10 cellular contexts compared by ENCODE assay signal in the genomic region with DNA sequence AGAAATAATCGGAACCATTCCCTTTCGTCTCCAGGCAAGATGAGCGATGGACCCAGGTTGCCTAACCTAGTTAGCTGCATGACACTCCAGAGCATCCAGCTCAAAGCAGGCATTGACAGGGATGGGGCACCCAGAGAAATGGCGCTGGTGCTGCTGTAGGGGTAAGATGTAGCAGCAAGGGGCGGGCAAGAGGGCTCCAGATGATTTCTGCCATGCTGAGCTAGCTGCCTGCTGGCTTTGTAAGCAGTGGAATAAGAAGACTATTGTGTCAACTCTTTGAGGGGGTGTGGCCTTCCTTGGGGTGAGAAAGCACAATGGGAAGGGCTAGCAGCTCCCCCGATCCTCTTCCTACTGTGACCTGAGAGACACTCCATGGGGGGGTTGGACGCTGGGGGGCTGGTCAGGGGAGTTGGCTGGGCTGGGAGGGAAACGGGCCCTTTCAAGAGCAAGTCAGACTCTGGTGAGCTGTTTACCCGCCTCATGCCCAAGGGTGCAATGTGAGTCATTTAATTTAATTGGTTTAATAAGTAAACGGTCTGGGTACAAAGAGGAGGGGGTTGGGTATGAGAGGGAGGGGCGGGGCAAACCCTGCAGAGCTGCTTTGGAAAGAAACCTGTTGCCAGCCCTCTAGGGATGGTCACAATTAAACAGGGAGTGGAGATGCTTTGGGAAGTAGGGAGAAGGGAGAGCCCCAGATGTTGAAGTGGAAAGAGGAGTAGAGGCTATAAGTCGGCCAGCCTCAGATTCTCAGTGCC. TPM values are rescaled to one million over a fixed set of nuclear protein-coding genes. Genes with fewer than 3 reads are reported as not detected.
DNase-seq lines count a peak whose midpoint lies in the region; ATAC-seq and TF ChIP-seq lines count a peak whose summit lies in the region.
"Had no signal": no experiment of that assay in that cellular context is flagged by ENCODE, and none has a peak within 500 bp of the region (broad histone marks: within the 10 kb centered on the region; RNA-seq: fewer than 3 reads in every experiment).

No MANE protein-coding gene starts in this region.

- no peak overlapping the region for H3K4me2 ChIP-seq in H9 (ENCODE audit: insufficient read depth, insufficient read length, low read length)

- H2BK5ac ChIP-seq in H9 (ENCODE audit: insufficient read length, low read length): no peak overlapping the region

- H2BK12ac ChIP-seq in H9 (ENCODE audit: insufficient read length, low read depth, low read length): no peak overlapping the region

- no peak for TF ChIP-seq CTCF in H9 (conservative IDR thresholded peaks at IDR 0.05)
- TF ChIP-seq CTCF in prostate gland (IDR thresholded peaks at IDR 0.05): no peak
- TF ChIP-seq CTCF in sigmoid colon (IDR thresholded peaks at IDR 0.05): no peak

- H2BK15ac ChIP-seq in H9 (ENCODE audit: low read depth, low read length): no peak overlapping the region

- H4K5ac ChIP-seq in H9 (ENCODE audit: insufficient read length, low read depth, low read length): no peak overlapping the region

- H3K18ac ChIP-seq in H9 (ENCODE audit: insufficient read length, low read depth, low read length): no peak overlapping the region

- H3K4me1 ChIP-seq in H9 (ENCODE audit: insufficient read depth, low read length) (peaks cover 9% of the 10 kb centered on the region; the same call in 1 of the 2 replicates), prostate gland (replicated peaks) (no peaks in the 10 kb centered on the region), sigmoid colon (no peaks in the 10 kb centered on the region)

- peak overlapping the region; percentile 5 to 33; a peak in 2 of 5 replicates for H3K4me3 Mint-ChIP-seq in H9

- H2AK5ac ChIP-seq in H9 (ENCODE audit: insufficient read length, low read length): no peak overlapping the region

- TF ChIP-seq POLR2A in prostate gland (IDR thresholded peaks at IDR 0.05): no peak
- TF ChIP-seq POLR2A in sigmoid colon (IDR thresholded peaks at IDR 0.05): no peak

- no peak overlapping the region for H3K4ac ChIP-seq in H9 (ENCODE audit: low read depth, low read length)

- no peak for TF ChIP-seq EP300 in sigmoid colon (IDR thresholded peaks at IDR 0.05)

- ATAC-seq in GM18520 (IDR thresholded peaks at IDR 0.05; ENCODE audit: unreplicated experiment) (no peak), HG03469 (IDR thresholded peaks at IDR 0.05; ENCODE audit: unreplicated experiment) (no peak), HG03442 (IDR thresholded peaks at IDR 0.05; ENCODE audit: unreplicated experiment) (no peak)

- H3K27ac ChIP-seq in H9 (ENCODE audit: insufficient read length, low read depth, low read length) (no peak overlapping the region), prostate gland (no peak overlapping the region), sigmoid colon (peak overlapping the region in 1 of 4 donors; percentile 49)

- H3K9me3 Mint-ChIP-seq in H9: peaks cover 24 to 28% of the 10 kb centered on the region in 2 experiments

- H3K27me3 Mint-ChIP-seq in H9 (ENCODE audit: low read depth): no peaks in the 10 kb centered on the region; the same call in none of the 2 replicates

- no peaks in the 10 kb centered on the region for H3K23me2 ChIP-seq in H9 (ENCODE audit: insufficient read length, low read depth, low read length, poor library complexity, severe bottlenecking)

- no peaks in the 10 kb centered on the region for H3K79me1 ChIP-seq in H9 (ENCODE audit: insufficient read depth, low read depth, low read length, poor library complexity, severe bottlenecking)

- H2BK20ac ChIP-seq in H9 (ENCODE audit: low read depth, low read length, poor library complexity, severe bottlenecking): no peak overlapping the region

- H3K36me3 ChIP-seq in prostate gland (no peaks in the 10 kb centered on the region), sigmoid colon (no peaks in the 10 kb centered on the region)

- peaks cover 11 to 28% (median 18%) of the 10 kb centered on the region in 3 experiments for H3K36me3 Mint-ChIP-seq in H9 (ENCODE audit: insufficient read depth in 1 of 3, low read depth in 3 of 3)

- no CpG with 5 or more reads among the region's 12 CpGs for WGBS in H9 (ENCODE audit: extremely low coverage, insufficient read length, low lambda C conversion rate)
- WGBS in prostate gland: 38% methylated on average over 12 of the region's 12 CpGs
- WGBS in sigmoid colon, 2 donors: 15 to 48% methylated on average over 12 of the region's 12 CpGs

- H4K91ac ChIP-seq in H9 (ENCODE audit: insufficient read length, low read depth, low read length): no peak overlapping the region

- intact Hi-C loops in prostate gland (cut with DNase I): no loop called here
- intact Hi-C loops in sigmoid colon (cut with DNase I): no loop called here

- H3K14ac ChIP-seq in H9 (ENCODE audit: insufficient read depth, low read length): no peak overlapping the region

- H3K23ac ChIP-seq in H9 (ENCODE audit: insufficient read length, low read depth, low read length): no peak overlapping the region

- H2BK120ac ChIP-seq in H9 (ENCODE audit: low read depth, low read length, poor library complexity, severe bottlenecking): no peak overlapping the region

- peak; percentile 69 for DNase-seq in H9
- peak; percentile 86 for DNase-seq in NCI-H748 (lab: John Stamatoyannopoulos, UW; ENCODE audit: unreplicated experiment)
- DNase-seq in glomerular visceral epithelial cell (ENCODE audit: extremely low spot score): peak; percentile 34
- DNase-seq in prostate gland (ENCODE audit: low spot score): peak; percentile 58
- no peak for DNase-seq in sigmoid colon
- DNase-seq: amniotic stem cell, T-helper 1 cell had no signal

- H3K27me3 ChIP-seq in H9 (ENCODE audit: insufficient read depth, low read length) (no peaks in the 10 kb centered on the region), prostate gland (replicated peaks; ENCODE audit: insufficient read depth) (no peaks in the 10 kb centered on the region), sigmoid colon (peaks cover 0 to 6% (median 0%) of the 10 kb centered on the region in 3 donors)

- no peak overlapping the region for H3K56ac ChIP-seq in H9 (ENCODE audit: insufficient read length, low read depth, low read length)

- no peaks in the 10 kb centered on the region for H3K79me2 ChIP-seq in H9 (ENCODE audit: insufficient read depth, low read length)

- H4K8ac ChIP-seq in H9 (replicated peaks; ENCODE audit: insufficient read length, low read depth, low read length): no peak overlapping the region

- no peak overlapping the region for H2AFZ ChIP-seq in H9 (ENCODE audit: low read length)

- H3K9me3 ChIP-seq in H9 (ENCODE audit: control insufficient read depth, low read depth, low read length): no peaks in the 10 kb centered on the region
- no peaks in the 10 kb centered on the region for H3K9me3 ChIP-seq in prostate gland
- no peaks in the 10 kb centered on the region for H3K9me3 ChIP-seq in sigmoid colon

- no peak overlapping the region for H3T11ph ChIP-seq in H9 (ENCODE audit: low read length)

- no peaks in the 10 kb centered on the region for H4K20me1 ChIP-seq in H9 (ENCODE audit: control insufficient read depth, insufficient read depth, insufficient read length)

- peak overlapping the region; percentile 68 to 84 (median 70); a peak in 3 of 7 replicates for H3K27ac Mint-ChIP-seq in H9

- H3K9ac ChIP-seq in H9 (ENCODE audit: extremely low read depth, insufficient read length, low read length): no peak overlapping the region

- H3K4me3 ChIP-seq in prostate gland: no peak overlapping the region
- no peak overlapping the region for H3K4me3 ChIP-seq in sigmoid colon

- H3K4me1 Mint-ChIP-seq in H9: peaks cover 29 to 46% of the 10 kb centered on the region in 2 experiments

RNA-seq across cellular contexts. Expression of gene B4GALNT3, which starts 50.5 kb away (rescaled TPM):
- total RNA-seq in H9 (2021) (22.1 and 23.3 TPM in 2 replicates), prostate gland (10 to 100 TPM in 1 of 2 donors, 1 to 10 TPM in 1; 7.1 to 16.3 TPM), sigmoid colon (under 1 TPM; under 0.01 to 0.36 (median 0.23) TPM)
- polyA plus RNA-seq in sigmoid colon: 10 to 100 TPM in 2 of 3 donors, 1 to 10 TPM in 1; 8.4 to 74.2 (median 12.0) TPM

Comparison
In these comparisons a context has a peak if more than half of its experiments do, and no peak if none do; other contexts are left out.
1. RNA of gene B4GALNT3, which starts 50.5 kb away (total RNA-seq): 22.1 to 23.3 TPM in H9 and 7.1 to 16.3 TPM in prostate gland; under 0.01 to 0.36 TPM in sigmoid colon; every median in the first group is over 4 times any median in the second.